ENCODE assay signal across 26 cellular contexts in the genomic region with DNA sequence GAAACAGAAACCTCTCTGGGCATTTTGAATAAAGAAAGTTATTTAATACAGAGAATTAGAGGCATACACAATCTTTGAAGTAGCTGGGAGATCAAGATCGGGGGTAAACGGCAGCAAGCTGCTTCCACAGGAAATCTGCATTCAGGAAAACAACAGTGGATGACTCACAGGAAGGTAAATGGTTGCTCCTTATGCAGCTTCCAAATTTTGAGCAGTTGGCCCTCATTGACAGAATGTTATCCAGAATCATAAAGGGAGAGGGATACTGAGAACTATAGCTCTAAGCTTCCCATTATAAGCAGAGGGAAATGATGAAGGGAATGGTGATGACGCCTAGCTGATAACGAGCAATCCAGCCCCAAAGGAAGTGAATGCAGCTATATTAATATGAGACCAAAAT. TPM values are rescaled to one million over a fixed set of nuclear protein-coding genes. Genes with fewer than 3 reads are reported as not detected.
DNase-seq lines count a peak whose midpoint lies in the region; ATAC-seq, FAIRE-seq and TF ChIP-seq lines count a peak whose summit lies in the region.
"Had no signal": no experiment of that assay in that cellular context is flagged by ENCODE, and none has a peak within 500 bp of the region (broad histone marks: within the 10 kb centered on the region; RNA-seq: fewer than 3 reads in every experiment).

No MANE protein-coding gene starts in this region.

- H4K20me1 ChIP-seq in endothelial cell of umbilical vein (replicated peaks; ENCODE audit: control insufficient read depth, extremely low read depth, insufficient read depth, low read length), result no peaks in the 10 kb centered on the region

- H2AFZ ChIP-seq in endothelial cell of umbilical vein (ENCODE audit: low read depth, low read length), result no peak overlapping the region

- no peaks in the 10 kb centered on the region for H3K36me3 Mint-ChIP-seq in activated T-helper 17 cell treated with anti-CD3 and anti-CD28 coated beads, Interleukin-2, amount 50 U/mL, for 72 hours (ENCODE audit: low read depth)
- H3K36me3 Mint-ChIP-seq: CD4-positive, alpha-beta memory T cell; IgD-negative memory B cell had no signal

- no peak overlapping the region for H3K4me3 Mint-ChIP-seq in activated T-helper 17 cell treated with anti-CD3 and anti-CD28 coated beads, Interleukin-2, amount 50 U/mL, for 72 hours
- H3K4me3 Mint-ChIP-seq: CD4-positive, alpha-beta memory T cell; IgD-negative memory B cell had no signal

- intact Hi-C loops in endothelial cell of umbilical vein (cut with micrococcal nuclease) (loop anchor here (1.0 to 2.0 kb wide), 2 partner anchors 13 to 30 kb away; partner anchors contain the start of genes PPCS and ZMYND12), lower lobe of right lung (cut with DNase I) (no loop called here)

- H3K9me3 ChIP-seq in endothelial cell of umbilical vein (replicated peaks; ENCODE audit: control insufficient read depth, insufficient read depth, low read length) (no peaks in the 10 kb centered on the region), lower lobe of right lung (no peaks in the 10 kb centered on the region)
- H3K9me3 ChIP-seq: Caco-2, HAP-1, SJSA1 had no signal

- H3K27ac ChIP-seq in endothelial cell of umbilical vein (ENCODE audit: insufficient read depth, low read depth, low read length) (peak overlapping the region; percentile 57), lower lobe of right lung (no peak overlapping the region)
- H3K27ac ChIP-seq: KMS-11, SJSA1 had no signal

- POLR2A ChIA-PET in endothelial cell of umbilical vein (lab: Charles Lee), result no interaction called here

- TF ChIP-seq CTCF in endothelial cell of umbilical vein (IDR thresholded peaks at IDR 0.05; ENCODE audit: extremely low read depth in 1 of 2, insufficient read depth in 1 of 2, low read depth in 1 of 2, low read length in 2 of 2), result no peak
- no peak for TF ChIP-seq CTCF in lower lobe of right lung (IDR thresholded peaks at IDR 0.05)

- no peak for TF ChIP-seq POLR2A in endothelial cell of umbilical vein (IDR thresholded peaks at IDR 0.05; ENCODE audit: low read depth, low read length)

- ATAC-seq in activated T-helper 17 cell treated with anti-CD3 and anti-CD28 coated beads, Interleukin-2, amount 50 U/mL, for 72 hours (replicated peaks), result no peak
- no peak for ATAC-seq in lower lobe of right lung

- H3K4me3 ChIP-seq in endothelial cell of umbilical vein (replicated peaks in 1 of 3; ENCODE audit: insufficient read depth in 1 of 3, low read depth in 1 of 3, low read length in 3 of 3) (no peak overlapping the region), lower lobe of right lung (no peak overlapping the region)
- H3K4me3 ChIP-seq: HAP-1, SJSA1 had no signal

- H3K27ac Mint-ChIP-seq in activated T-helper 17 cell treated with anti-CD3 and anti-CD28 coated beads, Interleukin-2, amount 50 U/mL, for 72 hours, result peak overlapping the region; percentile 28
- H3K27ac Mint-ChIP-seq: IgD-negative memory B cell had no signal

- no peak overlapping the region for H3K9ac ChIP-seq in endothelial cell of umbilical vein (replicated peaks; ENCODE audit: extremely low read depth, insufficient read depth, low read length)
- H3K9ac ChIP-seq: KMS-11 had no signal

- CTCF ChIA-PET in endothelial cell of umbilical vein (lab: Charles Lee), result interaction anchor here (0.8 to 1.4 kb wide), 5 partner anchors 9 to 253 kb away, joined by 3 to 5 read pairs (median 4); partner anchors contain the start of genes CCDC30 and PPCS

- H3K79me2 ChIP-seq in endothelial cell of umbilical vein (ENCODE audit: control insufficient read depth, insufficient read depth, low read length), result no peaks in the 10 kb centered on the region

- dilution Hi-C loops in endothelial cell of umbilical vein (cut with MboI; ENCODE audit: extremely low pct_ligation_motif_present, low sequenced_read_pairs), result no loop called here

- peak overlapping the region; percentile 39 for H3K4me2 ChIP-seq in endothelial cell of umbilical vein (ENCODE audit: insufficient read depth, low read length)
- H3K4me2 ChIP-seq: KMS-11 had no signal

- H3K9me3 Mint-ChIP-seq in activated T-helper 17 cell treated with anti-CD3 and anti-CD28 coated beads, Interleukin-2, amount 50 U/mL, for 72 hours, result no peaks in the 10 kb centered on the region
- H3K9me3 Mint-ChIP-seq: CD4-positive, alpha-beta memory T cell had no signal

- peaks cover 12% of the 10 kb centered on the region for H3K4me1 ChIP-seq in endothelial cell of umbilical vein (ENCODE audit: control insufficient read depth, extremely low read depth, insufficient read depth, low read length)
- H3K4me1 ChIP-seq in lower lobe of right lung, result no peaks in the 10 kb centered on the region
- H3K4me1 ChIP-seq: HAP-1, SJSA1 had no signal

- H3K27me3 ChIP-seq in endothelial cell of umbilical vein (ENCODE audit: control insufficient read depth in 2 of 2, insufficient read depth in 2 of 2, low read length in 2 of 2) (no peaks in the 10 kb centered on the region), lower lobe of right lung (ENCODE audit: low read depth) (no peaks in the 10 kb centered on the region)

- H3K9me1 ChIP-seq in endothelial cell of umbilical vein (replicated peaks; ENCODE audit: control insufficient read depth, extremely low read depth, insufficient read depth, low read length), result no peaks in the 10 kb centered on the region

- H3K36me3 ChIP-seq in endothelial cell of umbilical vein (ENCODE audit: control insufficient read depth in 2 of 2, extremely low read depth in 1 of 2, insufficient read depth in 2 of 2, low read length in 2 of 2) (no peaks in the 10 kb centered on the region), lower lobe of right lung (no peaks in the 10 kb centered on the region)
- H3K36me3 ChIP-seq: HAP-1, SJSA1 had no signal

- peaks cover 3% of the 10 kb centered on the region for H3K27me3 Mint-ChIP-seq in activated T-helper 17 cell treated with anti-CD3 and anti-CD28 coated beads, Interleukin-2, amount 50 U/mL, for 72 hours

- FAIRE-seq in endothelial cell of umbilical vein (lab: Jason Lieb, UNC), result peak; percentile 90
- FAIRE-seq: GM12892, GM19239 had no signal

- H3K4me1 Mint-ChIP-seq in activated T-helper 17 cell treated with anti-CD3 and anti-CD28 coated beads, Interleukin-2, amount 50 U/mL, for 72 hours, result no peaks in the 10 kb centered on the region
- H3K4me1 Mint-ChIP-seq: CD4-positive, alpha-beta memory T cell; IgD-negative memory B cell had no signal

- DNase-seq in HT1080 (ENCODE audit: low read depth), result peak; percentile 13
- DNase-seq in endothelial cell of umbilical vein (ENCODE audit: low read depth, low spot score), result peak; percentile 80
- peak; percentile 56 for DNase-seq in pulmonary artery endothelial cell (ENCODE audit: low read depth, low spot score)
- DNase-seq in T-helper 2 cell, result no peak
- no peak for DNase-seq in islet precursor cell
- DNase-seq in lower lobe of right lung, result no peak
- DNase-seq: C1 segment of cervical spinal cord; Caco-2; CD4-positive, alpha-beta memory T cell; DMS79; NCI-H1092 treated with DMSO at 0.1 percent for 48 hours; NCI-H146; NCI-H1930; NCI-H2107; NCI-H524 treated with DMSO at 0.1 percent for 48 hours; NCI-H82; NK-92 treated with Interleukin-12 subunit alpha and Interleukin-12 subunit beta, amount 100 ng/mL, for 24 hours; Right ventricle myocardium superior; RPMI8226 had no signal

- no TSS peak for BruUV-seq in endothelial cell of umbilical vein (replicated peaks; lab: Mats Ljungman, UMichigan)

RNA-seq across cellular contexts. Expression of gene ZMYND12, which starts 28.6 kb away (rescaled TPM):
- 0.13 TPM in 1 of 2 replicates, not detected in the other for total RNA-seq in HT1080 (2014; rRNA removed; shearing (Covaris generic))
- polyA plus RNA-seq in HT1080 (2015; cell fraction: cytosol; rRNA removed), result 0.14 and 0.89 TPM in 2 replicates
- not detected in 2 replicates for polyA plus RNA-seq in HT1080 (2015; cell fraction: nucleus; rRNA removed)
- total RNA-seq in activated T-helper 17 cell treated with anti-CD3 and anti-CD28 coated beads, Interleukin-2, amount 50 U/mL, for 72 hours, result under 1 TPM; 0.50 to 0.90 TPM
- 0.33 TPM in 1 of 2 replicates, not detected in the other for total RNA-seq in endothelial cell of umbilical vein
- 0.40 and 0.94 TPM in 2 replicates for polyA plus RNA-seq in endothelial cell of umbilical vein
- 0.47 and 0.83 TPM in 2 replicates for polyA plus RNA-seq in endothelial cell of umbilical vein (2011; cell fraction: cytosol; rRNA removed)
- polyA plus RNA-seq in endothelial cell of umbilical vein (2011; cell fraction: nucleus; rRNA removed), result 0.29 and 0.38 TPM in 2 replicates
- 0.19 TPM in 1 of 2 replicates, not detected in the other for polyA plus RNA-seq in endothelial cell of umbilical vein (2012)
- polyA minus RNA-seq in endothelial cell of umbilical vein, result 0.89 and 1.3 TPM in 2 replicates
- polyA minus RNA-seq in endothelial cell of umbilical vein (2011; cell fraction: cytosol; rRNA and poly(A)+ RNA removed), result not detected
- 0.29 TPM in 2 replicates for polyA minus RNA-seq in endothelial cell of umbilical vein (2011; cell fraction: nucleus; rRNA and poly(A)+ RNA removed)
- 0.28 and 0.40 TPM in 2 replicates for total RNA-seq in pulmonary artery endothelial cell
- 2.8 TPM for total RNA-seq in lower lobe of right lung
- total RNA-seq: SJSA1 had no signal

RNA-seq across cellular contexts. Expression of gene PPCS, which starts 29.1 kb away (rescaled TPM):
- total RNA-seq in HT1080 (2014; rRNA removed; shearing (Covaris generic)), result 29.8 and 37.5 TPM in 2 replicates
- 56.5 and 64.1 TPM in 2 replicates for polyA plus RNA-seq in HT1080 (2015; cell fraction: cytosol; rRNA removed)
- polyA plus RNA-seq in HT1080 (2015; cell fraction: nucleus; rRNA removed), result 35.7 and 36.9 TPM in 2 replicates
- 10 to 100 TPM; 34.9 to 40.9 TPM for total RNA-seq in activated T-helper 17 cell treated with anti-CD3 and anti-CD28 coated beads, Interleukin-2, amount 50 U/mL, for 72 hours
- 29.9 and 32.6 TPM in 2 replicates for total RNA-seq in endothelial cell of umbilical vein
- polyA plus RNA-seq in endothelial cell of umbilical vein, result 31.7 and 51.3 TPM in 2 replicates
- 30.8 and 42.8 TPM in 2 replicates for polyA plus RNA-seq in endothelial cell of umbilical vein (2011; cell fraction: cytosol; rRNA removed)
- 20.2 and 20.3 TPM in 2 replicates for polyA plus RNA-seq in endothelial cell of umbilical vein (2011; cell fraction: nucleus; rRNA removed)
- 30.4 and 35.1 TPM in 2 replicates for polyA plus RNA-seq in endothelial cell of umbilical vein (2012)
- polyA minus RNA-seq in endothelial cell of umbilical vein, result 7.4 and 11.7 TPM in 2 replicates
- polyA minus RNA-seq in endothelial cell of umbilical vein (2011; cell fraction: cytosol; rRNA and poly(A)+ RNA removed), result 18.4 TPM
- polyA minus RNA-seq in endothelial cell of umbilical vein (2011; cell fraction: nucleus; rRNA and poly(A)+ RNA removed), result 8.8 and 10.9 TPM in 2 replicates
- 22.0 and 28.3 TPM in 2 replicates for total RNA-seq in pulmonary artery endothelial cell
- 55.0 TPM for total RNA-seq in lower lobe of right lung

RNA-seq across cellular contexts. Expression of gene CCDC30, which starts 35.8 kb away (rescaled TPM):
- 0.10 and 0.13 TPM in 2 replicates for total RNA-seq in HT1080 (2014; rRNA removed; shearing (Covaris generic))
- 0.72 and 1.3 TPM in 2 replicates for polyA plus RNA-seq in HT1080 (2015; cell fraction: cytosol; rRNA removed)
- polyA plus RNA-seq in HT1080 (2015; cell fraction: nucleus; rRNA removed), result 0.23 and 0.49 TPM in 2 replicates
- 1 to 10 TPM; 2.4 to 5.2 TPM for total RNA-seq in activated T-helper 17 cell treated with anti-CD3 and anti-CD28 coated beads, Interleukin-2, amount 50 U/mL, for 72 hours
- total RNA-seq in endothelial cell of umbilical vein (1.5 and 2.9 TPM in 2 replicates), pulmonary artery endothelial cell (0.53 and 0.60 TPM in 2 replicates), lower lobe of right lung (10.2 TPM)
- 0.16 and 0.19 TPM in 2 replicates for polyA plus RNA-seq in endothelial cell of umbilical vein
- 0.14 and 0.23 TPM in 2 replicates for polyA plus RNA-seq in endothelial cell of umbilical vein (2011; cell fraction: cytosol; rRNA removed)
- polyA plus RNA-seq in endothelial cell of umbilical vein (2011; cell fraction: nucleus; rRNA removed), result 1.1 and 1.8 TPM in 2 replicates
- polyA plus RNA-seq in endothelial cell of umbilical vein (2012), result 0.50 TPM in 2 replicates
- 1.1 and 1.6 TPM in 2 replicates for polyA minus RNA-seq in endothelial cell of umbilical vein
- polyA minus RNA-seq in endothelial cell of umbilical vein (2011; cell fraction: cytosol; rRNA and poly(A)+ RNA removed), result not detected
- 2.5 and 4.0 TPM in 2 replicates for polyA minus RNA-seq in endothelial cell of umbilical vein (2011; cell fraction: nucleus; rRNA and poly(A)+ RNA removed)

RNA-seq across cellular contexts. Expression of gene RIMKLA, which starts 46.6 kb away (rescaled TPM):
- total RNA-seq in HT1080 (2014; rRNA removed; shearing (Covaris generic)), result 0.33 and 0.61 TPM in 2 replicates
- 0.27 and 0.92 TPM in 2 replicates for polyA plus RNA-seq in HT1080 (2015; cell fraction: cytosol; rRNA removed)
- polyA plus RNA-seq in HT1080 (2015; cell fraction: nucleus; rRNA removed), result 0.23 and 0.35 TPM in 2 replicates
- 10 to 100 TPM in 1 of 2 donors, 1 to 10 TPM in 1; 6.4 to 16.3 TPM for total RNA-seq in activated T-helper 17 cell treated with anti-CD3 and anti-CD28 coated beads, Interleukin-2, amount 50 U/mL, for 72 hours
- not detected in 2 replicates for total RNA-seq in endothelial cell of umbilical vein
- under 0.01 and 0.01 TPM in 2 replicates for polyA plus RNA-seq in endothelial cell of umbilical vein
- polyA plus RNA-seq in endothelial cell of umbilical vein (2011; cell fraction: cytosol; rRNA removed), result under 0.01 TPM in 1 of 2 replicates, not detected in the other
- not detected in 2 replicates for polyA plus RNA-seq in endothelial cell of umbilical vein (2011; cell fraction: nucleus; rRNA removed)
- polyA plus RNA-seq in endothelial cell of umbilical vein (2012), result 0.01 TPM in 1 of 2 replicates, not detected in the other
- polyA minus RNA-seq in endothelial cell of umbilical vein, result not detected in 2 replicates
- 0.20 TPM for polyA minus RNA-seq in endothelial cell of umbilical vein (2011; cell fraction: cytosol; rRNA and poly(A)+ RNA removed)
- polyA minus RNA-seq in endothelial cell of umbilical vein (2011; cell fraction: nucleus; rRNA and poly(A)+ RNA removed), result not detected in 2 replicates
- total RNA-seq in pulmonary artery endothelial cell, result 0.04 and 0.07 TPM in 2 replicates
- 7.1 TPM for total RNA-seq in lower lobe of right lung
- polyA plus RNA-seq: IgD-negative memory B cell had no signal

Comparison
In these comparisons a context has a peak if more than half of its experiments do, and no peak if none do; other contexts are left out.
1. DNase-seq: peak in HT1080 (single experiment), endothelial cell of umbilical vein (single experiment) and pulmonary artery endothelial cell (single experiment); none in T-helper 2 cell (0 of 5), islet precursor cell (single experiment) and lower lobe of right lung (single experiment).